Comparison of ENCODE assay signal across 26 cellular contexts in the genomic region with DNA sequence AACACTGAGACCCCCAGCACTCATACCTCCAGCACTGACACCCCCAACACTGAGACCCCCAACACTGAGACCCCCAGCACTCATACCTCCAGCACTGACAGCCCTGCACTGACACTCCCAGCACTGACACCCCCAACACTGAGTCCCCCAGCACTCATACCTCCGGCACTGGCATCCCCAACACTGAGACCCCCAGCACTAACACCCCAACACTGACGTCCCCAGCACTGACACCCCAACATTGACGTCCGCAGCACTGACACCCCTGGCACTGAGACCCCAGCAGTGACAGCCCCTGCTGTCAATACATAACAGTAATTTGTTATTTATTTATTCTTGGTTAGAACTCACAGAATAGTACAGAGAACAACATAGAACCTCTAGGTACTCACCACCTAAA.
"Had no signal": no experiment of that assay in that cellular context is flagged by ENCODE, and none has a peak within 500 bp of the region (broad histone marks: within the 10 kb centered on the region; RNA-seq: fewer than 3 reads in every experiment).

No MANE protein-coding gene starts in this region.

- H3K27me3 ChIP-seq: ascending aorta, tibial artery had no signal

- H3K4me1 ChIP-seq: ascending aorta, parathyroid adenoma, tibial artery had no signal

- H3K36me3 Mint-ChIP-seq: activated naive CD4-positive, alpha-beta T cell treated with anti-CD3 and anti-CD28 coated beads, Interleukin-2, amount 50 U/mL, for 72 hours; stimulated activated effector memory CD8-positive, alpha-beta T cell treated with anti-CD3 and anti-CD28 coated beads, Interleukin-12 subunit alpha, Interleukin-12 subunit beta, amount 100 ng/mL, for 72 hours had no signal

- H3K36me3 ChIP-seq: ascending aorta, brain microvascular endothelial cell, left ventricle myocardium inferior, tibial artery had no signal

- H3K27ac ChIP-seq: ascending aorta, brain microvascular endothelial cell, left ventricle myocardium inferior, parathyroid adenoma, tibial artery had no signal

- H3K4me3 ChIP-seq: ascending aorta, left ventricle myocardium inferior, tibial artery had no signal

- H3K4me3 Mint-ChIP-seq: activated T-cell treated with anti-CD3 and anti-CD28 coated beads, Interleukin-2, amount 50 U/mL, for 24 hours; activated T-helper 17 cell treated with anti-CD3 and anti-CD28 coated beads, Interleukin-2, amount 50 U/mL, for 72 hours; nephron; stimulated activated effector memory CD8-positive, alpha-beta T cell treated with anti-CD3 and anti-CD28 coated beads, Interleukin-12 subunit alpha, Interleukin-12 subunit beta, amount 100 ng/mL, for 72 hours; stimulated activated naive CD8-positive, alpha-beta T cell treated with anti-CD3 and anti-CD28 coated beads, Interleukin-15, amount 100 ng/mL, for 72 hours; T-helper 17 cell had no signal

- H3K9me3 Mint-ChIP-seq: activated naive CD4-positive, alpha-beta T cell treated with anti-CD3 and anti-CD28 coated beads, Interleukin-2, amount 50 U/mL, for 72 hours; activated T-cell treated with anti-CD3 and anti-CD28 coated beads, Interleukin-2, amount 50 U/mL, for 24 hours; activated T-helper 17 cell treated with anti-CD3 and anti-CD28 coated beads, Interleukin-2, amount 50 U/mL, for 72 hours; nephron; stimulated activated effector memory CD8-positive, alpha-beta T cell treated with anti-CD3 and anti-CD28 coated beads, Interleukin-12 subunit alpha, Interleukin-12 subunit beta, amount 100 ng/mL, for 72 hours; stimulated activated naive CD8-positive, alpha-beta T cell treated with anti-CD3 and anti-CD28 coated beads, Interleukin-15, amount 100 ng/mL, for 72 hours had no signal

- ATAC-seq: activated naive CD4-positive, alpha-beta T cell treated with anti-CD3 and anti-CD28 coated beads, Interleukin-2, amount 50 U/mL, for 72 hours; activated T-helper 17 cell treated with anti-CD3 and anti-CD28 coated beads, Interleukin-2, amount 50 U/mL, for 72 hours; esophagus mucosa; sciatic nerve; stimulated activated effector memory CD8-positive, alpha-beta T cell treated with anti-CD3 and anti-CD28 coated beads, Interleukin-12 subunit alpha, Interleukin-12 subunit beta, amount 100 ng/mL, for 72 hours; stimulated activated naive CD8-positive, alpha-beta T cell treated with anti-CD3 and anti-CD28 coated beads, Interleukin-15, amount 100 ng/mL, for 72 hours; T-helper 17 cell had no signal

- DNase-seq: activated CD4-positive, alpha-beta T cell treated with anti-CD3 and anti-CD28 coated beads for 4 hours; activated CD4-positive, alpha-beta T cell treated with anti-CD3 and anti-CD28 coated beads, Interleukin-2, amount 50 U/mL, for 48 hours; activated CD4-positive, CD25-positive, alpha-beta regulatory T cell; activated T-cell treated with anti-CD3 and anti-CD28 coated beads, Interleukin-2, amount 50 U/mL, for 24 hours; brain microvascular endothelial cell; caudate nucleus; dermis blood vessel endothelial cell; effector memory CD4-positive, alpha-beta T cell; foreskin melanocyte; kidney glomerular epithelial cell; left ventricle myocardium inferior; mammary epithelial cell; midbrain; small intestine; stimulated activated CD4-positive, alpha-beta T cell treated with anti-CD3 and anti-CD28 coated beads, Interleukin-2, amount 100 ng/mL, for 24 hours; T-helper 17 cell; tibial artery had no signal

- H3K4me1 Mint-ChIP-seq: nephron had no signal

- H3K9me3 ChIP-seq: ascending aorta, left ventricle myocardium inferior, tibial artery had no signal

- H3K9ac ChIP-seq: parathyroid adenoma had no signal

- H3K27ac Mint-ChIP-seq: activated naive CD4-positive, alpha-beta T cell treated with anti-CD3 and anti-CD28 coated beads, Interleukin-2, amount 50 U/mL, for 72 hours; activated T-cell treated with anti-CD3 and anti-CD28 coated beads, Interleukin-2, amount 50 U/mL, for 24 hours; activated T-helper 17 cell treated with anti-CD3 and anti-CD28 coated beads, Interleukin-2, amount 50 U/mL, for 72 hours; stimulated activated effector memory CD8-positive, alpha-beta T cell treated with anti-CD3 and anti-CD28 coated beads, Interleukin-12 subunit alpha, Interleukin-12 subunit beta, amount 100 ng/mL, for 72 hours; stimulated activated naive CD8-positive, alpha-beta T cell treated with anti-CD3 and anti-CD28 coated beads, Interleukin-15, amount 100 ng/mL, for 72 hours had no signal
